ENCODE assay signal across 9 cellular contexts in the genomic region with DNA sequence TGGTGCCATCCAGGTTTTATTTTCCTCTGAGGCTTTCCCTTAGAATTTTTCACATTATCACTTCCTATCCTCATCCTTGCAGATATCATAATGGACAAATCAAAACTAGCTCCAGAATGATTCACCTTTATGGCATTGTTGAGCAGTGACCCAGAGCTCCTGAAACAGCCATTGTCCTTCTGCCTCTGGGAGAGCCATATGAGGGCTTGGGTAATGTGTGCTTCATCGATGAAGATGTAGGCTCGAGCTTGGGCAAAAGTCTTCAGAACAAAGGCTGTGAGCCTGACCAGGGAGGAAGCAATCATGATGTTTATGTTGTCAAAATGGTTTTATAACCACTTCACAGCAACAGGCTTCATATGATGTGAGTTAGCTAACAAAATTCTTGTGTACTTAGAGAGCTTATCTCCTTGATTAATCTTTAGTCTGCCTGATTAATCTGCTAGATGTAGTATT. TPM values are rescaled to one million over a fixed set of nuclear protein-coding genes. Genes with fewer than 3 reads are reported as not detected.
"Had no signal": no experiment of that assay in that cellular context is flagged by ENCODE, and none has a peak within 500 bp of the region (broad histone marks: within the 10 kb centered on the region; RNA-seq: fewer than 3 reads in every experiment).

No MANE protein-coding gene starts in this region.

- H3K4me3 Mint-ChIP-seq: HFFc6 had no signal

- H3K36me3 ChIP-seq: HAP-1 had no signal

- H2AFZ ChIP-seq: GM23248 had no signal

- H3K9ac ChIP-seq: GM23248 had no signal

- H3K9me3 ChIP-seq: HAP-1 had no signal

- DNase-seq: GM23248, GOT3, H7, HFFc6, IMR-90 had no signal

- H3K27ac Mint-ChIP-seq: HFFc6 had no signal

- FAIRE-seq: K562 had no signal

- H3K4me3 ChIP-seq: GM23248, HAP-1, K562 had no signal

- ATAC-seq: HCT116, K562 had no signal

- H3K27ac ChIP-seq: GM23248, HL-60 had no signal

- H3K4me1 ChIP-seq: HAP-1 had no signal

RNA-seq across cellular contexts. Expression of gene A2M, which starts 38.1 kb away (rescaled TPM):
- total RNA-seq: H7 had no signal
